Comparison of ENCODE assay signal across 1 cellular context in the genomic region with DNA sequence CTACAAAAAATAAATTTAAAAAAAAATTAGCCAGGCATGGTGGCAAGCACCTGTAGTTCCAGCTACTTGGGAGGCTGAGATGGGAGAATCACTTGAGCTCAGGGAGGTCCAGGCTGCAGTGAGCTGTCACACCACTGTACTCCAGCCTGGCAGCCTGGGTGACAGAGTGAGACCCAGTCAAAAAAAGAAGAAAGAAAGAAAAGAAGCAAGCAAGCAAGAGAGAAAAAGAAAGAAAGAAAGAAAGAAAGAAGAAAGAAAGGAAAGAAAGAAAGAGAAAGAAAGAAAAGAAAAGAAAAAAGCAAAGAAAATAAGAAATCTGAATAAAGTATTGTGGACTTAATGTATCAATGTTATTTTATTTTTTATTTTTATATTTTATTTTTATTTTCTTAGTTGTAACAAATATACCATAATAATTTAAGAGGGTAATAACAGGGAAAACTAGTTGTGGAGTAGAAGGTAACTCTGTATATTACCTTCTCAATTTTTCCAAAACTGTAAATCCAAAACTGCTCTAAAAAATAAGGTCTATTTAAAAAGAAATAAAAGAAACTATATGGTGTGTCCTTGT.
TF ChIP-seq lines count a peak whose summit lies in the region.

No MANE protein-coding gene starts in this region.

TF ChIP-seq in K562, 482 proteins besides CTCF, POLR2A, EP300 and RAD21:
- TF ChIP-seq U2AF2 (optimal IDR thresholded peaks at IDR 0.05; ENCODE audit: low read depth, low read length) (peak; percentile 73), NCOA1 (IDR thresholded peaks at IDR 0.05; ENCODE audit: low read depth) (no peak), ZNF778 (CRISPR knock-in tag; IDR thresholded peaks at IDR 0.05) (no peak)
- TF ChIP-seq, protein P1, sequence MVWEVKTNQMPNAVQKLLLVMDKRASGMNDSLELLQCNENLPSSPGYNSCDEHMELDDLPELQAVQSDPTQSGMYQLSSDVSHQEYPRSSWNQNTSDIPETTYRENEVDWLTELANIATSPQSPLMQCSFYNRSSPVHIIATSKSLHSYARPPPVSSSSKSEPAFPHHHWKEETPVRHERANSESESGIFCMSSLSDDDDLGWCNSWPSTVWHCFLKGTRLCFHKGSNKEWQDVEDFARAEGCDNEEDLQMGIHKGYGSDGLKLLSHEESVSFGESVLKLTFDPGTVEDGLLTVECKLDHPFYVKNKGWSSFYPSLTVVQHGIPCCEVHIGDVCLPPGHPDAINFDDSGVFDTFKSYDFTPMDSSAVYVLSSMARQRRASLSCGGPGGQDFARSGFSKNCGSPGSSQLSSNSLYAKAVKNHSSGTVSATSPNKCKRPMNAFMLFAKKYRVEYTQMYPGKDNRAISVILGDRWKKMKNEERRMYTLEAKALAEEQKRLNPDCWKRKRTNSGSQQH (CRISPR knock-in tag; IDR thresholded peaks at IDR 0.05) = 0 out of 2 replicates have a peak, but pooled peaks have one; percentile 39
- TF ChIP-seq, protein P2, sequence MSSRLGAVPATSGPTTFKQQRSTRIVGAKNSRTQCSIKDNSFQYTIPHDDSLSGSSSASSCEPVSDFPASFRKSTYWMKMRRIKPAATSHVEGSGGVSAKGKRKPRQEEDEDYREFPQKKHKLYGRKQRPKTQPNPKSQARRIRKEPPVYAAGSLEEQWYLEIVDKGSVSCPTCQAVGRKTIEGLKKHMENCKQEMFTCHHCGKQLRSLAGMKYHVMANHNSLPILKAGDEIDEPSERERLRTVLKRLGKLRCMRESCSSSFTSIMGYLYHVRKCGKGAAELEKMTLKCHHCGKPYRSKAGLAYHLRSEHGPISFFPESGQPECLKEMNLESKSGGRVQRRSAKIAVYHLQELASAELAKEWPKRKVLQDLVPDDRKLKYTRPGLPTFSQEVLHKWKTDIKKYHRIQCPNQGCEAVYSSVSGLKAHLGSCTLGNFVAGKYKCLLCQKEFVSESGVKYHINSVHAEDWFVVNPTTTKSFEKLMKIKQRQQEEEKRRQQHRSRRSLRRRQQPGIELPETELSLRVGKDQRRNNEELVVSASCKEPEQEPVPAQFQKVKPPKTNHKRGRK (tag; IDR thresholded peaks at IDR 0.05) = peak; percentile 93
TF ChIP-seq in K562: peak in this region for 3.
